13 cellular contexts compared by ENCODE assay signal in the genomic region with DNA sequence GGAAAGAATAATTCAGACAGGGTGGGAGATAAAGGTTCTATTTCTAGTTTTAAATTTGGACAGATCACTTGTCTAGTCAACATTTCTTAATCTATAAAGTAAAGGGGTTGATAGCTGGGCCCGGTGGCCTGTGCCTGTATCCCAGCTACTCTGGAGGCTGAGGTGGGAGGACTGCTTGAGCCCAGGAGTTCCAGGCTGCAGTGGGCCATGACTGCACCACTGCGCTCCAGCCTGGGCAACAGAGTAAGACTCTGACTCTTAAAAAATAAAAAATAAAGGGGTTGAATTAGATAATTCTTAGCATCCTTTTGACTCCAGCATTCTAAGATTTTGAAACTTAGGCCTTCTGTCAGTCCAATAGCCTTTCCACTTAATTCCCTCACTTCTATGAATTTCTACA. TPM values are rescaled to one million over a fixed set of nuclear protein-coding genes. Genes with fewer than 3 reads are reported as not detected.
DNase-seq lines count a peak whose midpoint lies in the region; ATAC-seq, FAIRE-seq and TF ChIP-seq lines count a peak whose summit lies in the region.
"Had no signal": no experiment of that assay in that cellular context is flagged by ENCODE, and none has a peak within 500 bp of the region (broad histone marks: within the 10 kb centered on the region; RNA-seq: fewer than 3 reads in every experiment).

No MANE protein-coding gene starts in this region.

- DNase-seq in CD4-positive, CD25-positive, alpha-beta regulatory T cell = no peak
- DNase-seq in Karpas-422 (no peak), body of pancreas (no peak), pancreas (no peak), NCI-H748 treated with DMSO at 0.1 percent for 48 hours (lab: John Stamatoyannopoulos, UW) (no peak), COLO829 (ENCODE audit: low spot score) (no peak)
- DNase-seq: central memory CD4-positive, alpha-beta T cell; COR-L47; mesendoderm; NCI-H2227 treated with DMSO at 0.1 percent for 48 hours; posterior cingulate gyrus had no signal

- peaks cover 17% of the 10 kb centered on the region for H3K36me3 Mint-ChIP-seq in CD4-positive, CD25-positive, alpha-beta regulatory T cell

- H3K36me3 ChIP-seq in CD4-positive, CD25-positive, alpha-beta regulatory T cell (ENCODE audit: control insufficient read depth, insufficient read depth, low read length) = no peaks in the 10 kb centered on the region
- H3K36me3 ChIP-seq in Karpas-422 (ENCODE audit: insufficient read depth, low read length) (peaks cover 15% of the 10 kb centered on the region), body of pancreas (replicated peaks in 1 of 2; ENCODE audit: insufficient read depth in 1 of 2, low read depth in 2 of 2) (no peaks in the 10 kb centered on the region), pancreas (no peaks in the 10 kb centered on the region)
- H3K36me3 ChIP-seq: esophagus muscularis mucosa had no signal

- H3K9me2 ChIP-seq in Karpas-422 (replicated peaks; ENCODE audit: insufficient read depth, low read length) = no peaks in the 10 kb centered on the region

- no peaks in the 10 kb centered on the region for H3K9me3 Mint-ChIP-seq in CD4-positive, CD25-positive, alpha-beta regulatory T cell

- peaks cover 97% of the 10 kb centered on the region for H3K79me2 ChIP-seq in Karpas-422 (ENCODE audit: low read length)

- FAIRE-seq in pancreas (lab: Jason Lieb, UNC) = no peak

- H3K27ac ChIP-seq in CD4-positive, CD25-positive, alpha-beta regulatory T cell (ENCODE audit: insufficient read depth, low read length, poor library complexity, severe bottlenecking) = peak overlapping the region; percentile 90
- H3K27ac ChIP-seq in Karpas-422 (ENCODE audit: low read length) (peak overlapping the region; percentile 87), body of pancreas (peak overlapping the region; percentile 29 to 79 (median 65)), pancreas (peak overlapping the region in 3 of 4 donors; percentile 26 to 69 (median 65))
- H3K27ac ChIP-seq: esophagus muscularis mucosa had no signal

- H3K9ac ChIP-seq in Karpas-422 (ENCODE audit: low read length) = no peak overlapping the region

- peaks cover 93% of the 10 kb centered on the region for H3K4me1 ChIP-seq in CD4-positive, CD25-positive, alpha-beta regulatory T cell (ENCODE audit: control insufficient read depth, insufficient read depth, low read length, poor library complexity, severe bottlenecking)
- H3K4me1 ChIP-seq in Karpas-422 (ENCODE audit: low read length) (peaks cover 77% of the 10 kb centered on the region), body of pancreas (peaks cover 61% of the 10 kb centered on the region), pancreas (peaks cover 22 to 70% (median 38%) of the 10 kb centered on the region in 3 donors)

- peak overlapping the region; percentile 65 to 83 (median 80) for H3K4me3 Mint-ChIP-seq in CD4-positive, CD25-positive, alpha-beta regulatory T cell

- no peaks in the 10 kb centered on the region for H3K27me3 ChIP-seq in CD4-positive, CD25-positive, alpha-beta regulatory T cell (ENCODE audit: control insufficient read depth, insufficient read depth, low read length)
- no peaks in the 10 kb centered on the region for H3K27me3 ChIP-seq in Karpas-422 (ENCODE audit: low read length)
- H3K27me3 ChIP-seq in body of pancreas = no peaks in the 10 kb centered on the region
- H3K27me3 ChIP-seq in pancreas = no peaks in the 10 kb centered on the region
- H3K27me3 ChIP-seq: esophagus muscularis mucosa had no signal

- H3K4me1 Mint-ChIP-seq in CD4-positive, CD25-positive, alpha-beta regulatory T cell = peaks cover 36 to 95% (median 75%) of the 10 kb centered on the region in 4 donors

- no peak for ATAC-seq in CD4-positive, CD25-positive, alpha-beta regulatory T cell (ENCODE audit: low read depth in 2 of 2)
- ATAC-seq in body of pancreas (no peak), pancreas (peak in 2 of 4 donors; percentile 11 to 25), GM21526 (IDR thresholded peaks at IDR 0.05; ENCODE audit: low FRiP score, unreplicated experiment) (no peak)

- peak overlapping the region; percentile 92 to 97 (median 92) for H3K27ac Mint-ChIP-seq in CD4-positive, CD25-positive, alpha-beta regulatory T cell

- H3K9me3 ChIP-seq in CD4-positive, CD25-positive, alpha-beta regulatory T cell (ENCODE audit: control insufficient read depth in 2 of 2, low read length in 2 of 2) = no peaks in the 10 kb centered on the region
- no peaks in the 10 kb centered on the region for H3K9me3 ChIP-seq in Karpas-422 (ENCODE audit: low read length)
- H3K9me3 ChIP-seq in body of pancreas = no peaks in the 10 kb centered on the region
- H3K9me3 ChIP-seq in pancreas = no peaks in the 10 kb centered on the region
- H3K9me3 ChIP-seq: esophagus muscularis mucosa had no signal

- H3K4me2 ChIP-seq in Karpas-422 (ENCODE audit: low read depth, low read length, poor library complexity, severe bottlenecking) = peak overlapping the region; percentile 26

- no peak overlapping the region for H2AFZ ChIP-seq in Karpas-422 (ENCODE audit: low read length)

- no peak for TF ChIP-seq CTCF in body of pancreas (IDR thresholded peaks at IDR 0.05)
- no peak for TF ChIP-seq CTCF in pancreas (IDR thresholded peaks at IDR 0.05)

- 63 to 69% methylated on average over 2 of the region's 2 CpGs for WGBS in body of pancreas, 2 donors
- WGBS in pancreas, 2 donors = 61 to 65% methylated on average over 2 of the region's 2 CpGs

- intact Hi-C loops in body of pancreas (cut with DNase I) = no loop called here
- intact Hi-C loops in pancreas (cut with DNase I) = no loop called here

- TF ChIP-seq POLR2A in body of pancreas (IDR thresholded peaks at IDR 0.05) = no peak

- H3K4me3 ChIP-seq in CD4-positive, CD25-positive, alpha-beta regulatory T cell (ENCODE audit: low read depth, low read length) = peak overlapping the region; percentile 86
- no peak overlapping the region for H3K4me3 ChIP-seq in Karpas-422 (ENCODE audit: low read length)
- no peak overlapping the region for H3K4me3 ChIP-seq in body of pancreas
- H3K4me3 ChIP-seq in pancreas = no peak overlapping the region
- H3K4me3 ChIP-seq: esophagus muscularis mucosa had no signal

- no peaks in the 10 kb centered on the region for H3K27me3 Mint-ChIP-seq in CD4-positive, CD25-positive, alpha-beta regulatory T cell

- H4K20me1 ChIP-seq in Karpas-422 (ENCODE audit: insufficient read depth, low read depth, low read length) = no peaks in the 10 kb centered on the region

RNA-seq across cellular contexts. Expression of gene DIAPH1, which starts 10.8 kb away (rescaled TPM):
- 287 TPM for total RNA-seq in CD4-positive, CD25-positive, alpha-beta regulatory T cell
- 100 to 1,000 TPM in 1 of 4 donors, 10 to 100 TPM in 3; 86.1 to 105 (median 90.7) TPM for polyA plus RNA-seq in CD4-positive, CD25-positive, alpha-beta regulatory T cell
- total RNA-seq in Karpas-422 (2014; rRNA removed; shearing (Covaris generic); ENCODE audit: low replicate concordance) = 147 and 181 TPM in 2 replicates
- total RNA-seq in body of pancreas (10 to 100 TPM; 28.3 to 47.0 TPM), pancreas (10 to 100 TPM; 41.1 to 72.7 (median 61.0) TPM)
- 10 to 100 TPM; 28.9 to 41.2 TPM for polyA plus RNA-seq in pancreas

RNA-seq across cellular contexts. Expression of gene HDAC3, which starts 28.6 kb away (rescaled TPM):
- 83.9 TPM for total RNA-seq in CD4-positive, CD25-positive, alpha-beta regulatory T cell
- 100 to 1,000 TPM in 1 of 4 donors, 10 to 100 TPM in 3; 94.0 to 102 (median 96.1) TPM for polyA plus RNA-seq in CD4-positive, CD25-positive, alpha-beta regulatory T cell
- 96.0 and 128 TPM in 2 replicates for total RNA-seq in Karpas-422 (2014; rRNA removed; shearing (Covaris generic); ENCODE audit: low replicate concordance)
- total RNA-seq in body of pancreas = 10 to 100 TPM; 42.8 to 63.8 TPM
- total RNA-seq in pancreas = 10 to 100 TPM; 17.8 to 28.5 (median 26.0) TPM
- polyA plus RNA-seq in pancreas = 10 to 100 TPM; 30.5 to 68.9 TPM

RNA-seq across cellular contexts. Expression of gene RELL2, which starts 28.8 kb away (rescaled TPM):
- 20.5 TPM for total RNA-seq in CD4-positive, CD25-positive, alpha-beta regulatory T cell
- polyA plus RNA-seq in CD4-positive, CD25-positive, alpha-beta regulatory T cell = 1 to 10 TPM; 2.4 to 5.5 (median 3.5) TPM
- 20.4 and 48.3 TPM in 2 replicates for total RNA-seq in Karpas-422 (2014; rRNA removed; shearing (Covaris generic); ENCODE audit: low replicate concordance)
- total RNA-seq in body of pancreas (1 to 10 TPM; 2.9 to 8.9 TPM), pancreas (1 to 10 TPM in 3 of 6 donors, under 1 TPM in 3; 0.67 to 2.2 (median 1.1) TPM)
- 1 to 10 TPM; 7.1 to 9.0 TPM for polyA plus RNA-seq in pancreas

RNA-seq across cellular contexts. Expression of gene FCHSD1, which starts 43.2 kb away (rescaled TPM):
- 115 TPM for total RNA-seq in CD4-positive, CD25-positive, alpha-beta regulatory T cell
- polyA plus RNA-seq in CD4-positive, CD25-positive, alpha-beta regulatory T cell = 10 to 100 TPM in 1 of 4 donors, 1 to 10 TPM in 3; 7.7 to 16.0 (median 8.2) TPM
- 14.6 and 19.3 TPM in 2 replicates for total RNA-seq in Karpas-422 (2014; rRNA removed; shearing (Covaris generic); ENCODE audit: low replicate concordance)
- total RNA-seq in body of pancreas = 10 to 100 TPM; 34.8 to 40.9 TPM
- total RNA-seq in pancreas = 10 to 100 TPM in 1 of 6 donors, 1 to 10 TPM in 5; 4.8 to 18.3 (median 7.7) TPM
- 10 to 100 TPM; 20.0 to 22.4 TPM for polyA plus RNA-seq in pancreas
